In the genomic region with DNA sequence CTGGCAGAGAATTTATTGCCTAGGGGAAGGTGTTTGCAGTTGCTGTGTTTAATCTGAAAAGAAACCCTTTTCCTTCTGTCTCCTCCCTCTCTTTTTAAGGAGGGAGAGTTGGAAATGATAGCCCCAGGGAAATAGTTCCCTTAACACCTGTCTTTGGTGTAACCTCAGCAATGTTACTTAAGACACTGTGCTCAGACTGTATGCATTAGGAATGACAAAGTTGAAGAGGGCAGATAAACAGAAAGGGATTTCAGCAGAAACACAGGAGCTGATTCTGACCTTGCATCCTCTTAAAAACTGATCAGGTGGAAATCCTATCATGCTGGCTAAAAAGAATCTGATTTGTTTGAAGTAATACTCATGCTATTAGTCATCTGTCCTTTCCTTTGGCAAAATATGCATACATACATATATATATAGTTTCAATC, we compare ENCODE assay signal across 18 cellular contexts.
DNase-seq lines count a peak whose midpoint lies in the region; ATAC-seq and TF ChIP-seq lines count a peak whose summit lies in the region.
"Had no signal": no experiment of that assay in that cellular context is flagged by ENCODE, and none has a peak within 500 bp of the region (broad histone marks: within the 10 kb centered on the region; RNA-seq: fewer than 3 reads in every experiment).

No MANE protein-coding gene starts in this region.

- no peak overlapping the region for H3K9ac ChIP-seq in OCI-LY3 (ENCODE audit: low read length)

- no peaks in the 10 kb centered on the region for H3K27me3 Mint-ChIP-seq in activated naive CD8-positive, alpha-beta T cell treated with anti-CD3 and anti-CD28 coated beads, Interleukin-2, amount 50 U/mL, for 24 hours
- H3K27me3 Mint-ChIP-seq: stimulated activated naive CD8-positive, alpha-beta T cell treated with anti-CD3 and anti-CD28 coated beads, Interleukin-15, amount 100 ng/mL, for 72 hours had no signal

- no peaks in the 10 kb centered on the region for H3K9me3 ChIP-seq in OCI-LY3 (ENCODE audit: insufficient read depth, low read length)
- H3K9me3 ChIP-seq: gastroesophageal sphincter, upper lobe of right lung had no signal

- H3K27ac Mint-ChIP-seq in activated naive CD8-positive, alpha-beta T cell treated with anti-CD3 and anti-CD28 coated beads, Interleukin-2, amount 50 U/mL, for 24 hours, result no peak overlapping the region
- H3K27ac Mint-ChIP-seq: activated naive CD4-positive, alpha-beta T cell treated with anti-CD3 and anti-CD28 coated beads for 36 hours; immature natural killer cell; stimulated activated naive CD8-positive, alpha-beta T cell treated with anti-CD3 and anti-CD28 coated beads, Interleukin-15, amount 100 ng/mL, for 72 hours had no signal

- no peak overlapping the region for H2AFZ ChIP-seq in OCI-LY3 (ENCODE audit: low read depth, low read length)

- H3K79me2 ChIP-seq in OCI-LY3 (ENCODE audit: low read length), result peaks cover 14% of the 10 kb centered on the region

- DNase-seq in ELR (ENCODE audit: low read depth) (peak; percentile 39), iris pigment epithelial cell (ENCODE audit: low read depth) (peak; percentile 7), iPS-NIHi11 (ENCODE audit: low spot score) (no peak), SHP77 (lab: John Stamatoyannopoulos, UW) (no peak)
- no peak for DNase-seq in activated naive CD8-positive, alpha-beta T cell treated with anti-CD3 and anti-CD28 coated beads, Interleukin-2, amount 50 U/mL, for 24 hours
- DNase-seq: activated CD4-positive, alpha-beta T cell treated with anti-CD3 and anti-CD28 coated beads for 48 hours; activated naive CD4-positive, alpha-beta T cell treated with anti-CD3 and anti-CD28 coated beads for 36 hours; cortex of kidney; H7; immature natural killer cell; stimulated activated naive CD8-positive, alpha-beta T cell treated with anti-CD3 and anti-CD28 coated beads, Interleukin-15, amount 100 ng/mL, for 72 hours; T1000; upper lobe of right lung had no signal

- no peaks in the 10 kb centered on the region for H3K4me1 Mint-ChIP-seq in activated naive CD8-positive, alpha-beta T cell treated with anti-CD3 and anti-CD28 coated beads, Interleukin-2, amount 50 U/mL, for 24 hours
- H3K4me1 Mint-ChIP-seq: immature natural killer cell; neural crest cell; stimulated activated naive CD8-positive, alpha-beta T cell treated with anti-CD3 and anti-CD28 coated beads, Interleukin-15, amount 100 ng/mL, for 72 hours had no signal

- H3K27ac ChIP-seq in OCI-LY3 (ENCODE audit: low read length), result peak overlapping the region; percentile 50
- H3K27ac ChIP-seq: gastroesophageal sphincter, upper lobe of right lung had no signal

- peaks cover 21% of the 10 kb centered on the region for H3K36me3 ChIP-seq in OCI-LY3 (replicated peaks; ENCODE audit: low read depth, low read length)
- H3K36me3 ChIP-seq: gastroesophageal sphincter, upper lobe of right lung had no signal

- no peak overlapping the region for H3K4me3 Mint-ChIP-seq in activated naive CD8-positive, alpha-beta T cell treated with anti-CD3 and anti-CD28 coated beads, Interleukin-2, amount 50 U/mL, for 24 hours
- H3K4me3 Mint-ChIP-seq: activated naive CD4-positive, alpha-beta T cell treated with anti-CD3 and anti-CD28 coated beads for 36 hours; immature natural killer cell; neural crest cell; stimulated activated naive CD8-positive, alpha-beta T cell treated with anti-CD3 and anti-CD28 coated beads, Interleukin-15, amount 100 ng/mL, for 72 hours had no signal

- H3K4me3 ChIP-seq in OCI-LY3 (ENCODE audit: low read length), result peak overlapping the region; percentile 38
- H3K4me3 ChIP-seq: gastroesophageal sphincter, upper lobe of right lung had no signal

- no peaks in the 10 kb centered on the region for H3K9me3 Mint-ChIP-seq in activated naive CD8-positive, alpha-beta T cell treated with anti-CD3 and anti-CD28 coated beads, Interleukin-2, amount 50 U/mL, for 24 hours

- no peaks in the 10 kb centered on the region for H3K27me3 ChIP-seq in OCI-LY3 (ENCODE audit: low read depth, low read length)
- H3K27me3 ChIP-seq: gastroesophageal sphincter, upper lobe of right lung had no signal

- ATAC-seq in GM19351 (IDR thresholded peaks at IDR 0.05; ENCODE audit: unreplicated experiment), result peak; percentile 49
- ATAC-seq in GM21786 (IDR thresholded peaks at IDR 0.05; ENCODE audit: unreplicated experiment), result no peak
- no peak for ATAC-seq in activated naive CD8-positive, alpha-beta T cell treated with anti-CD3 and anti-CD28 coated beads, Interleukin-2, amount 50 U/mL, for 24 hours
- ATAC-seq: gastroesophageal sphincter; stimulated activated naive CD8-positive, alpha-beta T cell treated with anti-CD3 and anti-CD28 coated beads, Interleukin-15, amount 100 ng/mL, for 72 hours; upper lobe of right lung had no signal

- peak overlapping the region; percentile 63 for H3K4me2 ChIP-seq in OCI-LY3 (ENCODE audit: low read length)

- H3K36me3 Mint-ChIP-seq in activated naive CD8-positive, alpha-beta T cell treated with anti-CD3 and anti-CD28 coated beads, Interleukin-2, amount 50 U/mL, for 24 hours (ENCODE audit: low read depth), result peaks cover 2% of the 10 kb centered on the region
- H3K36me3 Mint-ChIP-seq: immature natural killer cell had no signal

- H4K20me1 ChIP-seq in OCI-LY3 (ENCODE audit: insufficient read depth, low read length), result peaks cover 8% of the 10 kb centered on the region

- H3K4me1 ChIP-seq in OCI-LY3 (ENCODE audit: low read length), result peaks cover 21% of the 10 kb centered on the region
- H3K4me1 ChIP-seq: gastroesophageal sphincter, upper lobe of right lung had no signal

- no peak for TF ChIP-seq CTCF in OCI-LY3 (IDR thresholded peaks at IDR 0.05; ENCODE audit: low read depth, low read length)

Comparison
In these comparisons a context has a peak if more than half of its experiments do, and no peak if none do; other contexts are left out.
1. DNase-seq: peak in ELR (single experiment) and iris pigment epithelial cell (single experiment); none in iPS-NIHi11 (single experiment), SHP77 (0 of 2) and activated naive CD8-positive, alpha-beta T cell treated with anti-CD3 and anti-CD28 coated beads, Interleukin-2, amount 50 U/mL, for 24 hours (single experiment).